ENCODE assay signal across 26 cellular contexts in the genomic region with DNA sequence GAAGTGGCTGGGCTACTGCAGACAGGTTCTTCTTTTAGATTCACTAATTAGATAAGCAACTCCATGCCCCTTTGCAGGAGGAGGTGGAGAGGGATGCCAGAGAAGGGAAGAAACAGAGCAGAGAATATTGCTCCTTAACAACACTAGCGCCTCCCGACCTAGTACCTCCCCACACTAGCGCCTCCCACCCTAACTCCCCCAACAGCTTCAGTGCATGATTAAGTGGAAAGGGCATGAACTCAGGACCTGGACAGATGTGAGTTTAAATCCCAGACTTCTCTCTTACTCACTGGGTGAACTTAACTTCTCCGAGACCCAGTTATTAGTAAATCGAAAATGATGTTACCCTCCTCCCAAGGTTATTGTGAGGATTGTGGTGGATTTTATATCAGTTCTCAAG. TPM values are rescaled to one million over a fixed set of nuclear protein-coding genes. Genes with fewer than 3 reads are reported as not detected.
A peak's percentile ranks its signal among the peaks of the same experiment; 100 is the strongest.
DNase-seq lines count a peak whose midpoint lies in the region; ATAC-seq, FAIRE-seq and TF ChIP-seq lines count a peak whose summit lies in the region.
"Had no signal": no experiment of that assay in that cellular context is flagged by ENCODE, and none has a peak within 500 bp of the region (broad histone marks: within the 10 kb centered on the region; RNA-seq: fewer than 3 reads in every experiment).

No MANE protein-coding gene starts in this region.

- H3K9me3 Mint-ChIP-seq in nephron progenitor cell = no peaks in the 10 kb centered on the region
- no peaks in the 10 kb centered on the region for H3K9me3 Mint-ChIP-seq in T-cell

- no peaks in the 10 kb centered on the region; a peak in 1 of 8 replicates for H3K36me3 ChIP-seq in H1 (ENCODE audit: control insufficient read depth in 2 of 4, insufficient read depth in 4 of 4, low read length in 3 of 4)
- H3K36me3 ChIP-seq in mesendoderm (ENCODE audit: control insufficient read depth, insufficient read depth, low read length) = no peaks in the 10 kb centered on the region
- H3K36me3 ChIP-seq: SJSA1 had no signal

- no peaks in the 10 kb centered on the region for H4K20me1 ChIP-seq in H1 (replicated peaks in 1 of 2; ENCODE audit: control insufficient read depth in 1 of 2, insufficient read depth in 2 of 2, low read length in 2 of 2)

- no peak overlapping the region for H2BK20ac ChIP-seq in H1 (ENCODE audit: low read length)

- TF ChIP-seq POLR2A in H1 (IDR thresholded peaks at IDR 0.05; ENCODE audit: control extremely low read depth in 1 of 2, low read depth in 2 of 2, low read length in 2 of 2) = no peak

- H2AFZ ChIP-seq in H1 (ENCODE audit: low read length) = peak overlapping the region; percentile 64

- H3K9ac ChIP-seq in H1 (replicated peaks in 1 of 4; ENCODE audit: extremely low read depth in 1 of 4, low read depth in 3 of 4, low read length in 3 of 4) = no peak overlapping the region
- H3K9ac ChIP-seq in mesendoderm (ENCODE audit: low read length) = no peak overlapping the region

- DNase-seq in NCI-H82 (lab: John Stamatoyannopoulos, UW) (peak; percentile 13), NCI-H82 treated with DMSO at 0.1 percent for 48 hours (lab: John Stamatoyannopoulos, UW; ENCODE audit: unreplicated experiment) (no peak), H1 (ENCODE audit: low read depth in 1 of 2, low spot score in 2 of 2) (no peak), nephron progenitor cell (no peak), T-cell (no peak), mesendoderm (no peak), GM19240 (ENCODE audit: insufficient read length, low spot score) (no peak)
- DNase-seq in stimulated activated CD4-positive, alpha-beta T cell treated with anti-CD3 and anti-CD28 coated beads, Interleukin-4, amount 100 ng/mL, for 24 hours = no peak
- DNase-seq: ACHN, AML-193, DMS53, GDM1, H7, IMR-90, MV-4-11, NCI-H1694, NCI-H2081 treated with DMSO at 0.1 percent for 48 hours, NCI-H2171 treated with DMSO at 0.1 percent for 48 hours, NCI-H524 treated with DMSO at 0.1 percent for 48 hours, OCI-M1 had no signal

- H4K8ac ChIP-seq in H1 (ENCODE audit: extremely low read depth, insufficient read depth, low read length) (no peak overlapping the region), mesendoderm (ENCODE audit: low read depth, low read length) (no peak overlapping the region)

- H2BK15ac ChIP-seq in H1 (ENCODE audit: low read length) (no peak overlapping the region), mesendoderm (replicated peaks; ENCODE audit: low read depth) (no peak overlapping the region)

- no peak overlapping the region for H4K91ac ChIP-seq in H1 (replicated peaks; ENCODE audit: insufficient read length, low read length)

- TF ChIP-seq CTCF in H1 (IDR thresholded peaks at IDR 0.05; ENCODE audit: control extremely low read depth in 1 of 3, insufficient read depth in 1 of 3, low read depth in 1 of 3, low read length in 3 of 3) (no peak), nephron progenitor cell (IDR thresholded peaks at IDR 0.05) (no peak)

- POLR2A ChIA-PET in H1 (lab: Charles Lee; ENCODE audit: partially characterized antibody) (no interaction called here), T-cell (lab: Charles Lee) (no interaction called here)

- H3K4me3 Mint-ChIP-seq in nephron progenitor cell (no peak overlapping the region), T-cell (no peak overlapping the region)

- H3K23ac ChIP-seq in H1 (ENCODE audit: insufficient read length) (no peak overlapping the region), mesendoderm (ENCODE audit: low read length) (no peak overlapping the region)

- TF ChIP-seq EP300 in H1 (IDR thresholded peaks at IDR 0.05; ENCODE audit: borderline replicate concordance in 1 of 2, low read depth in 2 of 2, low read length in 2 of 2) = no peak

- no peak overlapping the region for H2BK12ac ChIP-seq in H1 (ENCODE audit: low read depth, low read length)

- CTCF ChIA-PET in H1 (lab: Charles Lee; ENCODE audit: partially characterized antibody) (interaction anchor here (1.0 kb wide), 1 partner anchor 24 kb away, joined by 3 read pairs; no protein-coding TSS in a partner anchor), T-cell (lab: Charles Lee) (no interaction called here)

- no peak for FAIRE-seq in H1 (lab: Jason Lieb, UNC)
- FAIRE-seq: D721Med, GM18507, RCC 7860 had no signal

- H3K4me2 ChIP-seq in H1 (ENCODE audit: insufficient read depth in 1 of 2, low read depth in 2 of 2, low read length in 2 of 2) (no peak overlapping the region), mesendoderm (ENCODE audit: low read length) (no peak overlapping the region)

- H3K4me1 ChIP-seq in H1 (replicated peaks in 1 of 4; ENCODE audit: control insufficient read depth in 3 of 4, insufficient read depth in 4 of 4, low read length in 3 of 4) = no peaks in the 10 kb centered on the region
- H3K4me1 ChIP-seq in mesendoderm (ENCODE audit: control insufficient read depth, low read depth, low read length) = no peaks in the 10 kb centered on the region
- H3K4me1 ChIP-seq: SJSA1 had no signal

- H3K79me2 ChIP-seq in H1 (ENCODE audit: control insufficient read depth in 1 of 2, insufficient read depth in 2 of 2, low read length in 2 of 2) (no peaks in the 10 kb centered on the region), mesendoderm (ENCODE audit: control insufficient read depth, insufficient read depth, low read length) (no peaks in the 10 kb centered on the region)

- H3K9me3 ChIP-seq in H1 (ENCODE audit: insufficient read depth in 2 of 2, low read depth in 1 of 2, low read length in 1 of 2) = no peaks in the 10 kb centered on the region
- H3K9me3 ChIP-seq: SJSA1 had no signal

- H3K27me3 ChIP-seq in H1 (replicated peaks in 1 of 4; ENCODE audit: control insufficient read depth in 3 of 4, extremely low read depth in 1 of 4, insufficient read depth in 3 of 4, low read length in 3 of 4) (no peaks in the 10 kb centered on the region), mesendoderm (ENCODE audit: insufficient read depth, low read length, poor library complexity) (no peaks in the 10 kb centered on the region)
- H3K27me3 ChIP-seq: SJSA1 had no signal

- H3K79me1 ChIP-seq in H1 (ENCODE audit: low read depth, low read length) = no peaks in the 10 kb centered on the region
- H3K79me1 ChIP-seq in mesendoderm (ENCODE audit: low read length) = no peaks in the 10 kb centered on the region

- no peak overlapping the region for H2AK5ac ChIP-seq in H1 (ENCODE audit: low read depth, low read length)
- no peak overlapping the region for H2AK5ac ChIP-seq in mesendoderm (ENCODE audit: low read length)

- no peak overlapping the region for H4K5ac ChIP-seq in H1 (ENCODE audit: insufficient read length, low read depth, low read length)
- H4K5ac ChIP-seq in mesendoderm (ENCODE audit: low read length) = no peak overlapping the region

- H3K56ac ChIP-seq in H1 (replicated peaks; ENCODE audit: insufficient read length, low read depth, low read length) (no peak overlapping the region), mesendoderm (ENCODE audit: low read length) (no peak overlapping the region)

- no peak for TF ChIP-seq RAD21 in H1 (IDR thresholded peaks at IDR 0.05 in 1 of 2, conservative IDR thresholded peaks at IDR 0.05 in 1 of 2; ENCODE audit: low read depth in 2 of 2, low read length in 2 of 2)

- ATAC-seq in T-cell (replicated peaks in 1 of 4) = no peak

- H3K27ac ChIP-seq in H1 (ENCODE audit: low read depth, low read length) = no peak overlapping the region
- H3K27ac ChIP-seq in mesendoderm (ENCODE audit: low read depth, low read length) = no peak overlapping the region
- H3K27ac ChIP-seq: 22Rv1, C4-2B, SJSA1 had no signal

- H2BK120ac ChIP-seq in H1 (replicated peaks; ENCODE audit: low read depth, low read length) (no peak overlapping the region), mesendoderm (ENCODE audit: low read depth, low read length) (no peak overlapping the region)

- H3K18ac ChIP-seq in H1 (ENCODE audit: extremely low read depth, low read length) = no peak overlapping the region
- H3K18ac ChIP-seq in mesendoderm (ENCODE audit: low read length) = no peak overlapping the region

- H2BK5ac ChIP-seq in H1 (ENCODE audit: low read depth, low read length) = no peak overlapping the region
- no peak overlapping the region for H2BK5ac ChIP-seq in mesendoderm (ENCODE audit: low read length)

- H3K23me2 ChIP-seq in H1 (ENCODE audit: low read depth, low read length) = no peaks in the 10 kb centered on the region; the same call in 1 of the 2 replicates

- H3K36me3 Mint-ChIP-seq in nephron progenitor cell (ENCODE audit: low read depth) (no peaks in the 10 kb centered on the region), T-cell (peaks cover 28% of the 10 kb centered on the region)

- H3K4me1 Mint-ChIP-seq in nephron progenitor cell = peaks cover 11% of the 10 kb centered on the region
- peaks cover 17 to 31% (median 20%) of the 10 kb centered on the region in 3 donors for H3K4me1 Mint-ChIP-seq in T-cell

- H3K4me3 ChIP-seq in H1 (ENCODE audit: extremely low read depth in 1 of 4, insufficient read depth in 2 of 4, low read depth in 3 of 4, low read length in 4 of 4) (no peak overlapping the region), mesendoderm (ENCODE audit: low read length) (no peak overlapping the region)
- H3K4me3 ChIP-seq: SJSA1 had no signal

- H3K27ac Mint-ChIP-seq in nephron progenitor cell (peak overlapping the region; percentile 12), T-cell (no peak overlapping the region)

- H3K14ac ChIP-seq in H1 (ENCODE audit: insufficient read length) = no peak overlapping the region

- H3K27me3 Mint-ChIP-seq in nephron progenitor cell (ENCODE audit: low read depth, poor library complexity) = peaks cover 4% of the 10 kb centered on the region
- no peaks in the 10 kb centered on the region for H3K27me3 Mint-ChIP-seq in T-cell

- H3K4ac ChIP-seq in H1 (replicated peaks; ENCODE audit: insufficient read length, low read depth, low read length) = no peak overlapping the region
- no peak overlapping the region for H3K4ac ChIP-seq in mesendoderm (ENCODE audit: low read depth, low read length)

- WGBS in H1 (ENCODE audit: extremely low coverage in 1 of 2, insufficient coverage in 1 of 2, insufficient read length in 1 of 2, insufficient replicate concordance in 2 of 2, low coverage in 1 of 2, low lambda C conversion rate in 2 of 2, missing lambda C conversion rate in 1 of 2), 2 experiments = 85% methylated on average over 5 of the region's 5 CpGs; no CpG with 5 or more reads in 1 of the 2 experiments
- no CpG with 5 or more reads among the region's 5 CpGs for WGBS in mesendoderm (ENCODE audit: extremely low coverage, insufficient coverage, low lambda C conversion rate)

RNA-seq across cellular contexts. Expression of gene STX11, which starts 25.7 kb away (rescaled TPM):
- total RNA-seq in H1 (2021; fragmentation: NEBNext Ultra II Directional; extraction: Animal tissue kit (Norgen Biotek cat#: 25700)) = 0.21 and 0.34 TPM in 2 replicates
- 0.15 and 0.20 TPM in 2 replicates for polyA plus RNA-seq in H1 (2011; rRNA removed)
- polyA plus RNA-seq in H1 (2011; cell fraction: cytosol; rRNA removed) = 0.19 TPM
- polyA plus RNA-seq in H1 (2011; cell fraction: nucleus; rRNA removed) = 0.23 TPM
- 0.08 to 0.24 TPM (median 0.09 TPM) in 3 of 4 replicates, not detected in the other for polyA plus RNA-seq in H1 (2012, experiment 1 of 2)
- polyA plus RNA-seq in H1 (2012, experiment 2 of 2) = not detected
- 0.10 TPM for polyA plus RNA-seq in H1 (2013, experiment 1 of 2)
- 0.07 TPM for polyA plus RNA-seq in H1 (2013, experiment 2 of 2)
- 0.27 TPM in 1 of 2 replicates, not detected in the other for polyA minus RNA-seq in H1 (2011; rRNA and poly(A)+ RNA removed)
- not detected for polyA minus RNA-seq in H1 (2011; cell fraction: cytosol; rRNA and poly(A)+ RNA removed)
- polyA minus RNA-seq in H1 (2011; cell fraction: nucleus; rRNA and poly(A)+ RNA removed) = not detected
- 10 to 100 TPM in 3 of 5 donors, 1 to 10 TPM in 2; 4.3 to 12.6 (median 10.7) TPM for total RNA-seq in T-cell
- 2.0 TPM for polyA plus RNA-seq in mesendoderm (2013, experiment 1 of 2)
- 2.3 TPM for polyA plus RNA-seq in mesendoderm (2013, experiment 2 of 2)
- total RNA-seq: H7 had no signal
